Comparison of ENCODE assay signal across 16 cellular contexts in genomic region chr11:102364991-102365390, GRCh38. TPM values are rescaled to one million over a fixed set of nuclear protein-coding genes. Genes with fewer than 3 reads are reported as not detected.
"Had no signal": no experiment of that assay in that cellular context is flagged by ENCODE, and none has a peak within 500 bp of the region (broad histone marks: within the 10 kb centered on the region; RNA-seq: fewer than 3 reads in every experiment).

No MANE protein-coding gene starts in this region.

- H3K36me3 ChIP-seq: uterus had no signal

- ATAC-seq: effector memory CD8-positive, alpha-beta T cell; stimulated activated naive CD8-positive, alpha-beta T cell treated with anti-CD3 and anti-CD28 coated beads, Interleukin-15, Interleukin-2, amounts not matched to agents 100 U/mL and 50 U/mL, for 24 hours had no signal

- H3K27me3 Mint-ChIP-seq: activated B cell treated with CpG ODN at 0.5 μM for 24 hours; activated CD4-positive, alpha-beta memory T cell treated with anti-CD3 and anti-CD28 coated beads, Interleukin-2, amount 10 ng/mL, durations not matched to agents 7 days and 5 days; activated naive CD4-positive, alpha-beta T cell treated with anti-CD3 and anti-CD28 coated beads, Interleukin-2, amount 50 U/mL, for 24 hours; effector memory CD8-positive, alpha-beta T cell; progenitor cell of endocrine pancreas had no signal

- H3K4me3 ChIP-seq: esophagus squamous epithelium, suprapubic skin, transverse colon, uterus had no signal

- DNase-seq: activated B cell treated with CpG ODN at 0.5 μM for 24 hours; activated CD4-positive, alpha-beta memory T cell treated with anti-CD3 and anti-CD28 coated beads, Interleukin-2, amount 10 ng/mL, durations not matched to agents 7 days and 5 days; activated CD4-positive, alpha-beta T cell treated with anti-CD3 and anti-CD28 coated beads for 4 hours; activated gamma-delta T cell; amygdala; effector memory CD8-positive, alpha-beta T cell; esophagus squamous epithelium; mesendoderm; occipital lobe; stimulated activated naive CD8-positive, alpha-beta T cell treated with anti-CD3 and anti-CD28 coated beads, Interleukin-15, Interleukin-2, amounts not matched to agents 100 U/mL and 50 U/mL, for 24 hours; transverse colon; uterus had no signal

- H3K4me1 ChIP-seq: suprapubic skin, uterus had no signal

- H3K27ac Mint-ChIP-seq: activated B cell treated with CpG ODN at 0.5 μM for 24 hours; activated CD4-positive, alpha-beta memory T cell treated with anti-CD3 and anti-CD28 coated beads, Interleukin-2, amount 10 ng/mL, durations not matched to agents 7 days and 5 days; activated naive CD4-positive, alpha-beta T cell treated with anti-CD3 and anti-CD28 coated beads, Interleukin-2, amount 50 U/mL, for 24 hours; effector memory CD8-positive, alpha-beta T cell had no signal

- H3K27me3 ChIP-seq: esophagus squamous epithelium, suprapubic skin, transverse colon, uterus had no signal

- H3K4me3 Mint-ChIP-seq: activated B cell treated with CpG ODN at 0.5 μM for 24 hours; activated CD4-positive, alpha-beta memory T cell treated with anti-CD3 and anti-CD28 coated beads, Interleukin-2, amount 10 ng/mL, durations not matched to agents 7 days and 5 days; activated naive CD4-positive, alpha-beta T cell treated with anti-CD3 and anti-CD28 coated beads, Interleukin-2, amount 50 U/mL, for 24 hours; effector memory CD8-positive, alpha-beta T cell had no signal

- H3K9me3 ChIP-seq: esophagus squamous epithelium, suprapubic skin, transverse colon, uterus had no signal

- H3K27ac ChIP-seq: esophagus squamous epithelium, suprapubic skin, transverse colon, uterus had no signal

- H3K9me3 Mint-ChIP-seq: activated B cell treated with CpG ODN at 0.5 μM for 24 hours; activated CD4-positive, alpha-beta memory T cell treated with anti-CD3 and anti-CD28 coated beads, Interleukin-2, amount 10 ng/mL, durations not matched to agents 7 days and 5 days; activated naive CD4-positive, alpha-beta T cell treated with anti-CD3 and anti-CD28 coated beads, Interleukin-2, amount 50 U/mL, for 24 hours; effector memory CD8-positive, alpha-beta T cell had no signal

RNA-seq across cellular contexts. Expression of gene BIRC3, which starts 47.7 kb away (rescaled TPM):
- polyA plus RNA-seq: neural cell had no signal
